ENCODE assay signal across 13 cellular contexts in the genomic region with DNA sequence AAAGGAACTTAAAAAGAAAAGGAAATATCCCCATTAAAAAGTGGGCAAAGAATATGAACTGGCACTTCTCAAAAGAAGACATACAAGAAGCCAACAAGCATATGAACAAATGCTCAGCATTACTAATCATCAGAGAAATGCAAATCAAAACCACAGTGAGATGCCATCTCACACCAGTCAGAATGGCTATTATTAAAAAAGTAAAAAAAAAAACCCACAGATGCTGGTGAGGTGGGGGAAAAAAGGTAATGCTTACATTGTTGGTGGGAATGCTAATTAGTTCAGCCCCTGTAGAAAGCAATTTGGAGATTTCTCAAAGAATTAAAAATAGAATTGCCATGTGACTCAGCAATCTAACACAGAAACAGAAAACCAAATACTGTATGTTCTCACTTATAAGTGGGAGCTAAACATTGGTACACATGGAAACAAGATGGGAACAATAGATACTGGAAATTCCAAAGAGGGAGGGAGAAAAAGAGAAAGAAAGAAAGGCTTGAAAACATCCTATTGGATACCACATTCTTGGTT.
DNase-seq lines count a peak whose midpoint lies in the region; TF ChIP-seq lines count a peak whose summit lies in the region.
"Had no signal": no experiment of that assay in that cellular context is flagged by ENCODE, and none has a peak within 500 bp of the region (broad histone marks: within the 10 kb centered on the region; RNA-seq: fewer than 3 reads in every experiment).

No MANE protein-coding gene starts in this region.

- H3K36me3 ChIP-seq in SJCRH30, result no peaks in the 10 kb centered on the region
- H3K36me3 ChIP-seq: colonic mucosa, neural progenitor cell had no signal

- H3K27ac ChIP-seq in SJCRH30, result peak overlapping the region; percentile 52
- H3K27ac ChIP-seq: colonic mucosa, neural progenitor cell had no signal

- no peaks in the 10 kb centered on the region; the same call in 1 of the 2 replicates for H3K9me3 ChIP-seq in SJCRH30 (replicated peaks)
- H3K9me3 ChIP-seq: colonic mucosa had no signal

- H3K27me3 ChIP-seq in SJCRH30, result no peaks in the 10 kb centered on the region
- H3K27me3 ChIP-seq: colonic mucosa, neural progenitor cell had no signal

- peaks cover 10% of the 10 kb centered on the region; the same call in 1 of the 2 replicates for H3K4me1 ChIP-seq in SJCRH30
- H3K4me1 ChIP-seq: colonic mucosa, neural progenitor cell had no signal

- POLR2A ChIA-PET in AG04449 (lab: Yijun Ruan, JAX), result no interaction called here

- CTCF ChIA-PET in AG04449 (lab: Yijun Ruan, JAX), result no interaction called here

- peak; percentile 9 for DNase-seq in AG04449 (ENCODE audit: low read depth, low spot score)
- peak; percentile 48 for DNase-seq in HCEC 1CT
- DNase-seq in SJCRH30, result peak in 1 of 2 experiments; percentile 8
- peak; percentile 38 for DNase-seq in fibroblast of pulmonary artery (ENCODE audit: low read depth)
- DNase-seq in H4 (ENCODE audit: low spot score), result no peak
- DNase-seq in SHP77 (lab: John Stamatoyannopoulos, UW), result no peak
- no peak for DNase-seq in stimulated activated CD4-positive, alpha-beta T cell treated with anti-CD3 and anti-CD28 coated beads, Interleukin-4, amount 100 ng/mL, for 4 hours
- no peak for DNase-seq in ecto neural progenitor cell (ENCODE audit: low spot score)
- DNase-seq: activated CD8-positive, alpha-beta memory T cell treated with anti-CD3 and anti-CD28 coated beads for 24 hours; colonic mucosa; NCI-H1092; stimulated activated CD4-positive, alpha-beta T cell treated with anti-CD3 and anti-CD28 coated beads, Interleukin-15, amount 100 ng/mL, for 24 hours had no signal

- no peak for TF ChIP-seq CTCF in AG04449 (IDR thresholded peaks at IDR 0.05; ENCODE audit: insufficient read depth, low read length, missing control alignments)
- no peak for TF ChIP-seq CTCF in fibroblast of pulmonary artery (IDR thresholded peaks at IDR 0.05; ENCODE audit: low read length, missing control alignments)

- no peak overlapping the region for H3K4me3 ChIP-seq in AG04449 (ENCODE audit: low read depth, low read length)
- H3K4me3 ChIP-seq in SJCRH30, result no peak overlapping the region
- no peak overlapping the region for H3K4me3 ChIP-seq in fibroblast of pulmonary artery (replicated peaks; ENCODE audit: low read depth, low read length)
- H3K4me3 ChIP-seq: colonic mucosa, neural progenitor cell had no signal

Comparison
In these comparisons a context has a peak if more than half of its experiments do, and no peak if none do; other contexts are left out.
1. DNase-seq: peak in AG04449 (single experiment), HCEC 1CT (single experiment) and fibroblast of pulmonary artery (single experiment); none in H4 (single experiment), SHP77 (0 of 2), stimulated activated CD4-positive, alpha-beta T cell treated with anti-CD3 and anti-CD28 coated beads, Interleukin-4, amount 100 ng/mL, for 4 hours (0 of 2) and ecto neural progenitor cell (single experiment).